In the genomic region with DNA sequence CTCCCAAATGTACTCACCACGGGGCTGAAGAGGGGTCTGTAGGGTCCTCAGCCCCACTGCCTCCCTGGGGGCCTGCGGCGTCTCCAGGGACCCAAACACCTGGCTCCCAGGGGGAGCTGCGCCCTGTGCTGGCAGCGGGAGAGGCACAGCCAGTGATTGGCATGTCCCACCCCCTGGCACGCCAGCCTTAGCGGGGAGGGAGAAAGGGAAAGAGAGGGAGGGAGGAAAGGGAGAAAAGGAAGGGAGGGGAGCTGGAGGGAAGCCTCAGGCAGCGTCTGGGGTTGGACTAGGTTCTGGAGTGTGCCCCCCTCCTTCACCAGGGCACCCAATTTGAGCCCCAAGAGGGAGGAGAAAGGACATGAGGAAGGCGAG, we compare ENCODE assay signal across 1 cellular context.
TF ChIP-seq lines count a peak whose summit lies in the region.

A gene with protein sequence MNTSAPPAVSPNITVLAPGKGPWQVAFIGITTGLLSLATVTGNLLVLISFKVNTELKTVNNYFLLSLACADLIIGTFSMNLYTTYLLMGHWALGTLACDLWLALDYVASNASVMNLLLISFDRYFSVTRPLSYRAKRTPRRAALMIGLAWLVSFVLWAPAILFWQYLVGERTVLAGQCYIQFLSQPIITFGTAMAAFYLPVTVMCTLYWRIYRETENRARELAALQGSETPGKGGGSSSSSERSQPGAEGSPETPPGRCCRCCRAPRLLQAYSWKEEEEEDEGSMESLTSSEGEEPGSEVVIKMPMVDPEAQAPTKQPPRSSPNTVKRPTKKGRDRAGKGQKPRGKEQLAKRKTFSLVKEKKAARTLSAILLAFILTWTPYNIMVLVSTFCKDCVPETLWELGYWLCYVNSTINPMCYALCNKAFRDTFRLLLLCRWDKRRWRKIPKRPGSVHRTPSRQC (minus strand): TSS at position 163 of the 372 bp plus-strand sequence. CDS start 10,263 bp downstream, outside the sequence.

TF ChIP-seq in H1, 55 proteins besides CTCF, POLR2A, EP300 and RAD21:
- TF ChIP-seq NANOG (IDR thresholded peaks at IDR 0.05; ENCODE audit: insufficient read depth, low read depth, low read length, poor library complexity, severe bottlenecking) (no peak), CBX5 (IDR thresholded peaks at IDR 0.05; ENCODE audit: low read depth, low read length) (no peak), ZNF274 (IDR thresholded peaks at IDR 0.05; ENCODE audit: borderline replicate concordance, extremely low read depth, low read length) (no peak), TAF7 (optimal IDR thresholded peaks at IDR 0.05; ENCODE audit: borderline replicate concordance, low read depth, low read length) (no peak), ASH2L (IDR thresholded peaks at IDR 0.05; ENCODE audit: low read length) (no peak), RNF2 (IDR thresholded peaks at IDR 0.05; ENCODE audit: borderline replicate concordance, low read depth, low read length, missing control alignments, poor library complexity, severe bottlenecking) (no peak), RBBP5 (IDR thresholded peaks at IDR 0.05; ENCODE audit: borderline replicate concordance, low read depth, low read length) (no peak), RXRA (IDR thresholded peaks at IDR 0.05; ENCODE audit: insufficient read depth, low read depth, low read length) (no peak), SAP30 (IDR thresholded peaks at IDR 0.05; ENCODE audit: insufficient read depth, insufficient replicate concordance, low read length) (no peak), BCL11A (IDR thresholded peaks at IDR 0.05; ENCODE audit: low read depth in 2 of 2, low read length in 2 of 2) (no peak)
- TF ChIP-seq, protein P1, sequence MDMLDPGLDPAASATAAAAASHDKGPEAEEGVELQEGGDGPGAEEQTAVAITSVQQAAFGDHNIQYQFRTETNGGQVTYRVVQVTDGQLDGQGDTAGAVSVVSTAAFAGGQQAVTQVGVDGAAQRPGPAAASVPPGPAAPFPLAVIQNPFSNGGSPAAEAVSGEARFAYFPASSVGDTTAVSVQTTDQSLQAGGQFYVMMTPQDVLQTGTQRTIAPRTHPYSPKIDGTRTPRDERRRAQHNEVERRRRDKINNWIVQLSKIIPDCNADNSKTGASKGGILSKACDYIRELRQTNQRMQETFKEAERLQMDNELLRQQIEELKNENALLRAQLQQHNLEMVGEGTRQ (IDR thresholded peaks at IDR 0.05; ENCODE audit: low read length), result no peak
- TF ChIP-seq, protein P2, sequence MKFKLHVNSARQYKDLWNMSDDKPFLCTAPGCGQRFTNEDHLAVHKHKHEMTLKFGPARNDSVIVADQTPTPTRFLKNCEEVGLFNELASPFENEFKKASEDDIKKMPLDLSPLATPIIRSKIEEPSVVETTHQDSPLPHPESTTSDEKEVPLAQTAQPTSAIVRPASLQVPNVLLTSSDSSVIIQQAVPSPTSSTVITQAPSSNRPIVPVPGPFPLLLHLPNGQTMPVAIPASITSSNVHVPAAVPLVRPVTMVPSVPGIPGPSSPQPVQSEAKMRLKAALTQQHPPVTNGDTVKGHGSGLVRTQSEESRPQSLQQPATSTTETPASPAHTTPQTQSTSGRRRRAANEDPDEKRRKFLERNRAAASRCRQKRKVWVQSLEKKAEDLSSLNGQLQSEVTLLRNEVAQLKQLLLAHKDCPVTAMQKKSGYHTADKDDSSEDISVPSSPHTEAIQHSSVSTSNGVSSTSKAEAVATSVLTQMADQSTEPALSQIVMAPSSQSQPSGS (IDR thresholded peaks at IDR 0.05; ENCODE audit: low read length), result no peak
